ENCODE assay signal across 1 cellular context in genomic region chr5:137660349-137660817, GRCh38.
TF ChIP-seq lines count a peak whose summit lies in the region.

No MANE protein-coding gene starts in this region.

TF ChIP-seq in SK-N-SH treated with all-trans-retinoic acid at 6 μM for 48 hours, 23 proteins besides CTCF, POLR2A, EP300 and RAD21 (continued from another document):
- TF ChIP-seq ZFP30 (CRISPR knock-in tag; IDR thresholded peaks at IDR 0.05) (no peak), SNAI2 (CRISPR knock-in tag; IDR thresholded peaks at IDR 0.05) (no peak), RARB (CRISPR knock-in tag; IDR thresholded peaks at IDR 0.05) (no peak), ESRRG (CRISPR knock-in tag; IDR thresholded peaks at IDR 0.05) (no peak), TOX (CRISPR knock-in tag; IDR thresholded peaks at IDR 0.05; ENCODE audit: borderline replicate concordance) (no peak), ARNTL (CRISPR knock-in tag; IDR thresholded peaks at IDR 0.05; ENCODE audit: borderline replicate concordance, low read depth) (no peak), ISL1 (CRISPR knock-in tag; IDR thresholded peaks at IDR 0.05) (no peak)
